23 cellular contexts compared by ENCODE assay signal in genomic region chr21:43686811-43687565, GRCh38. TPM values are rescaled to one million over a fixed set of nuclear protein-coding genes. Genes with fewer than 3 reads are reported as not detected.
A peak's percentile ranks its signal among the peaks of the same experiment; 100 is the strongest.
DNase-seq lines count a peak whose midpoint lies in the region; ATAC-seq and TF ChIP-seq lines count a peak whose summit lies in the region.
"Had no signal": no experiment of that assay in that cellular context is flagged by ENCODE, and none has a peak within 500 bp of the region (broad histone marks: within the 10 kb centered on the region; RNA-seq: fewer than 3 reads in every experiment).

No MANE protein-coding gene starts in this region.

- no peaks in the 10 kb centered on the region for H3K4me1 ChIP-seq in ovary (ENCODE audit: insufficient read depth)
- H3K4me1 ChIP-seq: body of pancreas, testis had no signal

- intact Hi-C loops in Right ventricle myocardium superior (cut with DNase I) = no loop called here
- intact Hi-C loops in Right ventricle myocardium inferior (cut with DNase I) = loop anchor here (10.0 kb wide), 2 partner anchors 58 to 98 kb away; partner anchors contain the start of gene RRP1
- intact Hi-C loops in ovary (cut with DNase I) = no loop called here

- CTCF ChIA-PET in RWPE1 (lab: Yijun Ruan, JAX) = interaction anchor here (0.8 kb wide), 1 partner anchor 9 kb away, joined by 4 read pairs; no protein-coding TSS in a partner anchor

- no peaks in the 10 kb centered on the region for H3K36me3 ChIP-seq in ovary

- H3K27me3 ChIP-seq in ovary = no peaks in the 10 kb centered on the region
- H3K27me3 ChIP-seq: body of pancreas, heart left ventricle, left lung, testis had no signal

- H3K9me3 ChIP-seq in ovary = no peaks in the 10 kb centered on the region
- H3K9me3 ChIP-seq: body of pancreas, heart left ventricle, left lung, mucosa of descending colon, testis had no signal

- no peak for TF ChIP-seq CTCF in RWPE1 (conservative IDR thresholded peaks at IDR 0.05; ENCODE audit: low read depth)
- TF ChIP-seq CTCF in ovary (IDR thresholded peaks at IDR 0.05) = no peak

- 91 to 93% (median 93%) methylated on average over 21 of the region's 21 CpGs for WGBS in ovary, 3 donors

- no peak overlapping the region for H3K4me3 ChIP-seq in ovary
- H3K4me3 ChIP-seq: body of pancreas, heart left ventricle, left lung, mucosa of descending colon, testis had no signal

- ATAC-seq in Right ventricle myocardium superior (ENCODE audit: poor library complexity) (peak; percentile 29), Right ventricle myocardium inferior (no peak)
- ATAC-seq: body of pancreas had no signal

- TF ChIP-seq EP300 in ovary (IDR thresholded peaks at IDR 0.05) = no peak

- H3K27ac ChIP-seq in RWPE1 (peak overlapping the region; percentile 65), temporal lobe (ENCODE audit: low read depth, low read length) (peak overlapping the region; percentile 9), ovary (no peak overlapping the region)
- H3K27ac ChIP-seq: body of pancreas, left lung, testis, VCaP had no signal

- no peak for TF ChIP-seq POLR2A in ovary (IDR thresholded peaks at IDR 0.05)

- DNase-seq in Right ventricle myocardium superior (no peak), Right ventricle myocardium inferior (ENCODE audit: missing footprints) (no peak), RWPE1 (ENCODE audit: low spot score) (no peak), islet precursor cell (peak; percentile 22), NCI-H748 (lab: John Stamatoyannopoulos, UW; ENCODE audit: unreplicated experiment) (no peak), NOMO-1 (lab: John Stamatoyannopoulos, UW; ENCODE audit: unreplicated experiment in 2 of 2) (no peak), ovary (no peak)
- DNase-seq: activated CD4-positive, alpha-beta T cell treated with anti-CD3 and anti-CD28 coated beads, Interleukin-2, amount 50 U/mL, for 4 hours; body of pancreas; left lung; MM.1S; mucosa of descending colon; NCI-H1694; NCI-H2171 treated with DMSO at 0.1 percent for 48 hours; NCI-H526 treated with DMSO at 0.1 percent for 48 hours; retina; SHP77 treated with DMSO at 0.1 percent for 48 hours; stimulated activated CD4-positive, alpha-beta T cell treated with anti-CD3 and anti-CD28 coated beads, Interleukin-15, amount 100 ng/mL, for 24 hours; T-helper 1 cell; testis had no signal

- POLR2A ChIA-PET in RWPE1 (lab: Yijun Ruan, JAX; ENCODE audit: low non-redundant PET) = no interaction called here

RNA-seq across cellular contexts. Expression of gene RRP1B, which starts 27.6 kb away (rescaled TPM):
- total RNA-seq in Right ventricle myocardium superior (8.4 TPM), Right ventricle myocardium inferior (9.5 TPM), temporal lobe (17.2 TPM), ovary (10 to 100 TPM; 17.3 to 31.8 (median 29.0) TPM)
- 10 to 100 TPM; 11.3 to 19.8 TPM for polyA plus RNA-seq in ovary

RNA-seq across cellular contexts. Expression of gene HSF2BP, which starts 27.7 kb away (rescaled TPM):
- total RNA-seq in Right ventricle myocardium superior (not detected), Right ventricle myocardium inferior (not detected), temporal lobe (2.2 TPM), ovary (1 to 10 TPM in 5 of 7 donors, under 1 TPM in 2; 0.69 to 2.9 (median 1.5) TPM)
- under 1 TPM; 0.58 to 0.68 TPM for polyA plus RNA-seq in ovary

RNA-seq across cellular contexts. Expression of gene PDXK, which starts 31.9 kb away (rescaled TPM):
- total RNA-seq in Right ventricle myocardium superior (93.8 TPM), Right ventricle myocardium inferior (105 TPM), temporal lobe (38.6 TPM), ovary (100 to 1,000 TPM in 3 of 7 donors, 10 to 100 TPM in 4; 21.6 to 125 (median 93.3) TPM)
- polyA plus RNA-seq in ovary = 10 to 100 TPM; 19.9 to 36.0 TPM

Comparison
In these comparisons a context has a peak if more than half of its experiments do, and no peak if none do; other contexts are left out.
1. H3K27ac ChIP-seq: peak in RWPE1 (single experiment) and temporal lobe (single experiment); none in ovary (0 of 2).